1 cellular context compared by ENCODE assay signal in the genomic region with DNA sequence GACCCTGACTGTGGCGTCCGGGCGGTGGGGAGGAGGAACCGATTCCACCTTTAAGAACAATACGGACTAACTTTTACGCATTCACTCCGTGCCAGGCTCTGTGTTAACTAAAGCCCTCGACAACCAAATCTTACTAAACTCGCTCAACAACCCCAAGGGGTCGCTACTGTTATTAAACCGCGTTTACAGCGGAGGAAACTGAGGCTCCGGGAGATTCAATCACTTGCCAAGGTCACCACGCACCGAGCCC.
TF ChIP-seq lines count a peak whose summit lies in the region.

No MANE protein-coding gene starts in this region.

TF ChIP-seq in HCT116, 20 proteins besides CTCF, POLR2A, EP300 and RAD21 (continued from another document):
- TF ChIP-seq, protein P1, sequence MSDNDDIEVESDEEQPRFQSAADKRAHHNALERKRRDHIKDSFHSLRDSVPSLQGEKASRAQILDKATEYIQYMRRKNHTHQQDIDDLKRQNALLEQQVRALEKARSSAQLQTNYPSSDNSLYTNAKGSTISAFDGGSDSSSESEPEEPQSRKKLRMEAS (IDR thresholded peaks at IDR 0.05): no peak
- TF ChIP-seq CBX3 (IDR thresholded peaks at IDR 0.05; ENCODE audit: low read depth) (no peak), SRF (IDR thresholded peaks at IDR 0.05; ENCODE audit: low read depth) (no peak)
